16 cellular contexts compared by ENCODE assay signal in genomic region chr6:129663531-129663930, GRCh38. TPM values are rescaled to one million over a fixed set of nuclear protein-coding genes. Genes with fewer than 3 reads are reported as not detected.
DNase-seq lines count a peak whose midpoint lies in the region; ATAC-seq, FAIRE-seq and TF ChIP-seq lines count a peak whose summit lies in the region.
"Had no signal": no experiment of that assay in that cellular context is flagged by ENCODE, and none has a peak within 500 bp of the region (broad histone marks: within the 10 kb centered on the region; RNA-seq: fewer than 3 reads in every experiment).

No MANE protein-coding gene starts in this region.

- H3K4me3 ChIP-seq in HCT116 (replicated peaks in 1 of 2; ENCODE audit: low read depth in 1 of 2, low read length in 2 of 2) = no peak overlapping the region
- H3K4me3 ChIP-seq in Loucy (ENCODE audit: low read length, poor library complexity, severe bottlenecking) = peak overlapping the region; percentile 2
- peak overlapping the region; percentile 3 to 41 for H3K4me3 ChIP-seq in duodenal mucosa (ENCODE audit: low read depth in 1 of 2, low read length in 2 of 2)
- no peak overlapping the region for H3K4me3 ChIP-seq in spleen
- H3K4me3 ChIP-seq: PC-9, SK-N-MC had no signal

- H3K79me2 ChIP-seq in HCT116 (ENCODE audit: insufficient read depth, low read length) (peaks cover 82% of the 10 kb centered on the region), Loucy (ENCODE audit: insufficient read depth, low read length) (peaks cover 17% of the 10 kb centered on the region; the same call in 1 of the 2 replicates)

- RAD21 ChIA-PET in HCT116 (lab: Charles Lee; ENCODE audit: low non-redundant PET in 1 of 2, low total read pairs in 2 of 2, uncharacterized antibody in 2 of 2, unreplicated experiment in 2 of 2) = interaction anchor here in 1 of 2 experiments (0.9 kb wide), 1 partner anchor 66 kb away, joined by 3 read pairs; no protein-coding TSS in a partner anchor

- no peaks in the 10 kb centered on the region for H3K9me3 ChIP-seq in HCT116 (ENCODE audit: control insufficient read depth in 1 of 2, insufficient read depth in 1 of 2, low read depth in 1 of 2, low read length in 2 of 2)
- no peaks in the 10 kb centered on the region for H3K9me3 ChIP-seq in Loucy (ENCODE audit: insufficient read depth, low read depth, low read length)
- no peaks in the 10 kb centered on the region for H3K9me3 ChIP-seq in duodenal mucosa (ENCODE audit: control insufficient read depth in 1 of 2, low read length in 2 of 2)
- H3K9me3 ChIP-seq in spleen = no peaks in the 10 kb centered on the region

- peak; percentile 37 for ATAC-seq in HCT116

- H3K4me3 Mint-ChIP-seq in nephron = no peak overlapping the region
- H3K4me3 Mint-ChIP-seq: CD4-positive, alpha-beta memory T cell; IgD-negative memory B cell had no signal

- H3K4me2 ChIP-seq in HCT116 (ENCODE audit: low read length) (peak overlapping the region; percentile 50), Loucy (ENCODE audit: low read depth, low read length, poor library complexity, severe bottlenecking) (peak overlapping the region; percentile 46)
- H3K4me2 ChIP-seq: PC-9 had no signal

- TF ChIP-seq POLR2A in HCT116 (IDR thresholded peaks at IDR 0.05; ENCODE audit: borderline replicate concordance, extremely low read depth, insufficient read depth, insufficient read length) = no peak
- TF ChIP-seq POLR2A in spleen (IDR thresholded peaks at IDR 0.05) = no peak

- H2AFZ ChIP-seq in HCT116 (ENCODE audit: low read depth, low read length, poor library complexity, severe bottlenecking) = no peak overlapping the region
- H2AFZ ChIP-seq in Loucy (ENCODE audit: low read length) = no peak overlapping the region
- H2AFZ ChIP-seq: PC-9 had no signal

- H3K27me3 ChIP-seq in HCT116 (ENCODE audit: insufficient read depth, low read length) (no peaks in the 10 kb centered on the region), Loucy (ENCODE audit: insufficient read depth, low read length, poor library complexity, severe bottlenecking) (no peaks in the 10 kb centered on the region), duodenal mucosa (ENCODE audit: control insufficient read depth in 1 of 2, insufficient read depth in 2 of 2, low read length in 2 of 2) (no peaks in the 10 kb centered on the region), spleen (replicated peaks in 1 of 7) (no peaks in the 10 kb centered on the region)

- H4K20me1 ChIP-seq in HCT116 (ENCODE audit: insufficient read depth) = no peaks in the 10 kb centered on the region
- peaks cover 4% of the 10 kb centered on the region for H4K20me1 ChIP-seq in Loucy (ENCODE audit: insufficient read depth, low read length, poor library complexity, severe bottlenecking)

- intact Hi-C loops in HCT116 (cut with micrococcal nuclease) = no loop called here
- intact Hi-C loops in spleen (cut with DNase I; ENCODE audit: low total_unique reads) = no loop called here

- H3K27ac ChIP-seq in HCT116 (ENCODE audit: low read depth, low read length) = peak overlapping the region; percentile 87
- H3K27ac ChIP-seq in duodenal mucosa (ENCODE audit: low read depth, low read length) = no peak overlapping the region
- no peak overlapping the region for H3K27ac ChIP-seq in spleen
- H3K27ac ChIP-seq: PC-9, SK-N-MC had no signal

- H3K9ac ChIP-seq in HCT116 (ENCODE audit: low read length) (peak overlapping the region; percentile 12; the same call in 1 of the 2 replicates), Loucy (ENCODE audit: low read depth, low read length, poor library complexity, severe bottlenecking) (no peak overlapping the region), duodenal mucosa (ENCODE audit: low read depth in 1 of 2, low read length in 2 of 2) (no peak overlapping the region)

- POLR2A ChIA-PET in HCT116 (lab: Charles Lee) = interaction anchor here (0.7 to 1.2 kb wide), 2 partner anchors 10 to 46 kb away, joined by 3 read pairs; partner anchors contain the start of gene ARHGAP18

- no peak for TF ChIP-seq RAD21 in HCT116 (IDR thresholded peaks at IDR 0.05; ENCODE audit: low read depth)

- H3K27ac Mint-ChIP-seq in nephron = peak overlapping the region; percentile 21 to 64 (median 54)
- H3K27ac Mint-ChIP-seq: CD4-positive, alpha-beta memory T cell; IgD-negative memory B cell had no signal

- 0 out of 6 replicates have a peak, but pooled peaks of 1 of the 3 experiments have one; percentile 9 for TF ChIP-seq CTCF in HCT116 (IDR thresholded peaks at IDR 0.05 in 2 of 3, conservative IDR thresholded peaks at IDR 0.05 in 1 of 3; ENCODE audit: borderline replicate concordance in 1 of 3, insufficient read depth in 1 of 3, low read depth in 2 of 3, low read length in 2 of 3)
- no peak for TF ChIP-seq CTCF in Loucy (conservative IDR thresholded peaks at IDR 0.05; ENCODE audit: low read length)
- TF ChIP-seq CTCF in nephron (IDR thresholded peaks at IDR 0.05; ENCODE audit: unreplicated experiment in 3 of 3) = no peak
- no peak for TF ChIP-seq CTCF in spleen (IDR thresholded peaks at IDR 0.05 in 8 of 11, conservative IDR thresholded peaks at IDR 0.05 in 3 of 11)
- TF ChIP-seq CTCF in D721Med (IDR thresholded peaks at IDR 0.05; ENCODE audit: insufficient read depth, missing control alignments) = no peak

- H3K9me3 Mint-ChIP-seq in nephron = no peaks in the 10 kb centered on the region
- H3K9me3 Mint-ChIP-seq: CD4-positive, alpha-beta memory T cell; IgD-negative memory B cell had no signal

- H3K36me3 Mint-ChIP-seq in nephron (ENCODE audit: low read depth) = no peaks in the 10 kb centered on the region

- no peaks in the 10 kb centered on the region for H3K36me3 ChIP-seq in HCT116 (ENCODE audit: control insufficient read depth in 1 of 2, insufficient read depth in 2 of 2, low read length in 2 of 2)
- H3K36me3 ChIP-seq in Loucy (ENCODE audit: insufficient read depth, low read length) = no peaks in the 10 kb centered on the region
- H3K36me3 ChIP-seq in duodenal mucosa (ENCODE audit: control insufficient read depth in 1 of 2, insufficient read depth in 2 of 2, low read length in 2 of 2) = no peaks in the 10 kb centered on the region
- no peaks in the 10 kb centered on the region for H3K36me3 ChIP-seq in spleen

- no peaks in the 10 kb centered on the region for H3F3A ChIP-seq in Loucy (ENCODE audit: low read depth)

- H3K4me1 ChIP-seq in HCT116 (ENCODE audit: control insufficient read depth in 1 of 2, insufficient read depth in 2 of 2, low read length in 2 of 2) (peaks cover 83 to 97% of the 10 kb centered on the region in 2 experiments), Loucy (ENCODE audit: insufficient read depth, low read length, poor library complexity, severe bottlenecking) (peaks cover 35% of the 10 kb centered on the region), duodenal mucosa (ENCODE audit: control insufficient read depth in 1 of 2, insufficient read depth in 2 of 2, low read length in 2 of 2) (peaks cover 64 to 75% of the 10 kb centered on the region in 2 donors), spleen (peaks cover 0 to 41% (median 13%) of the 10 kb centered on the region in 6 donors)

- H3K9me2 ChIP-seq in HCT116 (ENCODE audit: insufficient read depth) (no peaks in the 10 kb centered on the region), Loucy (replicated peaks; ENCODE audit: low read depth, low read length) (no peaks in the 10 kb centered on the region)

- H3K27me3 Mint-ChIP-seq in nephron (ENCODE audit: low read depth) = no peaks in the 10 kb centered on the region
- H3K27me3 Mint-ChIP-seq: CD4-positive, alpha-beta memory T cell; IgD-negative memory B cell had no signal

- CTCF ChIA-PET in HCT116 (lab: Charles Lee) = interaction anchor here (0.9 to 1.0 kb wide), 3 partner anchors 10 to 162 kb away, joined by 3 read pairs; no protein-coding TSS in a partner anchor

- WGBS in spleen, 5 donors = 62 to 84% (median 72%) methylated on average over 3 of the region's 3 CpGs

- DNase-seq in HCT116 (ENCODE audit: low read depth, low spot score) (no peak), spleen (no peak), D721Med (ENCODE audit: insufficient read length, low spot score) (no peak), COR-L47 (lab: John Stamatoyannopoulos, UW) (no peak)
- DNase-seq: ACHN; CD4-positive, alpha-beta memory T cell; DMS 273 treated with DMSO at 0.1 percent for 48 hours; NCI-H146; NCI-H345; PC-9 had no signal

- BruUV-seq in HCT116 (replicated peaks; lab: Mats Ljungman, UMichigan) = TSS peak; percentile 7

- FAIRE-seq in D721Med (lab: Jason Lieb, UNC) = no peak
- FAIRE-seq: H54 had no signal

- H3K4me1 Mint-ChIP-seq in nephron = peaks cover 46% of the 10 kb centered on the region

TF ChIP-seq in HCT116, 20 proteins besides CTCF, POLR2A, EP300 and RAD21:
- TF ChIP-seq ELF1 (IDR thresholded peaks at IDR 0.05; ENCODE audit: borderline replicate concordance, low read depth) (no peak), EGR1 (IDR thresholded peaks at IDR 0.05; ENCODE audit: low read depth) (no peak), TCF7L2 (IDR thresholded peaks at IDR 0.05; ENCODE audit: borderline replicate concordance, extremely low read depth, insufficient read depth, insufficient read length) (no peak), CBX3 (IDR thresholded peaks at IDR 0.05; ENCODE audit: low read depth) (no peak), POLR2AphosphoS5 (IDR thresholded peaks at IDR 0.05; ENCODE audit: low read depth, low read length) (no peak), SRF (IDR thresholded peaks at IDR 0.05; ENCODE audit: low read depth) (no peak)

RNA-seq across cellular contexts. Expression of gene ARHGAP18, which starts 46.4 kb away (rescaled TPM):
- total RNA-seq in HCT116 (2021; ENCODE audit: unreplicated experiment) = 70.3 TPM
- polyA plus RNA-seq in HCT116 (2012) = 20.1 and 25.5 TPM in 2 replicates
- total RNA-seq in spleen = 10 to 100 TPM; 13.0 to 18.7 (median 16.1) TPM
- polyA plus RNA-seq in spleen = 1 to 10 TPM; 4.6 to 5.6 (median 5.0) TPM

Comparison
In these comparisons a context has a peak if more than half of its experiments do, and no peak if none do; other contexts are left out.
1. H3K4me3 ChIP-seq: peak in Loucy (single experiment) and duodenal mucosa (2 of 2); none in HCT116 (0 of 2) and spleen (0 of 8).